Comparison of ENCODE assay signal across 11 cellular contexts in the genomic region with DNA sequence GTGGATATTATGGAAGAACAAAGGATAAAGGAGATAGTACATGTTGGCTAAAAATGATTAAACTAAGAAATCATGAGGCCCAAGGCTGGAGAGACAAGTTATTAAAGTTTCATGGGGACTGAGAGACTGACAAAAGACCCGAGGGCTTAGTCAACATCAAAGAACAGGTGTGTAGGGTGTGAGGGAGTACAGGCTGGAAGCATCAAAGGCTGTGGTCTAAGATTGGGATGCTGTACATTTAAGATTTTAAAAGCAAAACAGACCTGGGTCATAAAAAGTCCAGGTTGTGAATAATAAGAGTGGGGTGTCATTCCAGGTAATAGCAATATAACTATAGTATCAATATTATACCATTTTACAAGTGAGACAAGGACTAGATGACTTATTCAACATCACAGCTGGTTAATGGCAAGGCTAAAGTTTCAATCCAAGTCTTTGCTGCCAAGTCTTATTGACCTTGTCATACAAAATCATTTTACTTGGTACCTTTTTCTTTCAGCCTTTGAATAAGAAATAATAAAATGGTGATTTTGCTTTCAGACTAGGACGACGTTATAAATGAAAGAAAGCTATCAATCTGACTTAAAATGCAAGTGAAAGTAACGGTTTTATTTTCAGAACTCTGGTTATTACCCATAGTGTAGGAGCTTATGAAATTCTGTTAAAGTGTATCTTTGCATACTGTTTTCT.
DNase-seq lines count a peak whose midpoint lies in the region; ATAC-seq and TF ChIP-seq lines count a peak whose summit lies in the region.
"Had no signal": no experiment of that assay in that cellular context is flagged by ENCODE, and none has a peak within 500 bp of the region (broad histone marks: within the 10 kb centered on the region; RNA-seq: fewer than 3 reads in every experiment).

No MANE protein-coding gene starts in this region.

- H3K9ac ChIP-seq in PC-3 (ENCODE audit: low read length) (no peak overlapping the region), mammary epithelial cell (ENCODE audit: insufficient read depth, low read length) (no peak overlapping the region)

- in situ Hi-C loops in mammary epithelial cell (cut with MboI; ENCODE audit: low sequenced_read_pairs in 2 of 2): no loop called here

- H3K4me3 ChIP-seq in PC-3 (ENCODE audit: low read length) (no peak overlapping the region), mammary epithelial cell (replicated peaks in 1 of 3; ENCODE audit: insufficient read depth in 1 of 3, low read depth in 2 of 3, low read length in 3 of 3) (no peak overlapping the region)

- H3K79me2 ChIP-seq in PC-3 (ENCODE audit: low read length): no peaks in the 10 kb centered on the region
- no peaks in the 10 kb centered on the region for H3K79me2 ChIP-seq in mammary epithelial cell (ENCODE audit: insufficient read depth, low read length)

- H4K20me1 ChIP-seq in PC-3 (ENCODE audit: low read length) (no peaks in the 10 kb centered on the region), mammary epithelial cell (ENCODE audit: insufficient read depth, low read length) (no peaks in the 10 kb centered on the region)

- DNase-seq in T-helper 17 cell: no peak
- DNase-seq in kidney glomerular epithelial cell (lab: John Stamatoyannopoulos, UW): no peak
- no peak for DNase-seq in SIG-M5 treated with dmso at 0.1 percent for 504 hours (lab: John Stamatoyannopoulos, UW; ENCODE audit: unreplicated experiment)
- no peak for DNase-seq in PC-3
- DNase-seq in mammary epithelial cell: no peak
- DNase-seq: activated gamma-delta T cell treated with Interleukin-2 at 50 U/mL for 16 hours, DMS79 treated with DMSO at 0.1 percent for 48 hours, T-cell had no signal

- TF ChIP-seq CTCF in PC-3 (conservative IDR thresholded peaks at IDR 0.05; ENCODE audit: low read depth, low read length): no peak
- TF ChIP-seq CTCF in mammary epithelial cell (conservative IDR thresholded peaks at IDR 0.05 in 1 of 2, IDR thresholded peaks at IDR 0.05 in 1 of 2; ENCODE audit: extremely low read depth in 1 of 2, insufficient read depth in 1 of 2, low read depth in 1 of 2, low read length in 2 of 2): no peak

- H3K36me3 ChIP-seq in PC-3 (ENCODE audit: low read depth, low read length) (no peaks in the 10 kb centered on the region), mammary epithelial cell (ENCODE audit: insufficient read depth, low read length) (no peaks in the 10 kb centered on the region)

- H3K4me3 Mint-ChIP-seq in T-helper 17 cell: no peak overlapping the region

- no peak overlapping the region for H2AFZ ChIP-seq in PC-3 (ENCODE audit: low read length)
- H2AFZ ChIP-seq in mammary epithelial cell (ENCODE audit: low read depth, low read length): no peak overlapping the region

- no peak for TF ChIP-seq POLR2A in GM18505 (IDR thresholded peaks at IDR 0.05; ENCODE audit: borderline replicate concordance, extremely low read depth, insufficient read depth, insufficient read length)

- H3K4me2 ChIP-seq in PC-3 (ENCODE audit: low read length) (no peak overlapping the region), mammary epithelial cell (ENCODE audit: insufficient read depth, low read depth, low read length) (no peak overlapping the region)

- peak; percentile 79 for ATAC-seq in GM18505 (IDR thresholded peaks at IDR 0.05; ENCODE audit: unreplicated experiment)
- peak; percentile 80 for ATAC-seq in GM19397 (IDR thresholded peaks at IDR 0.05; ENCODE audit: unreplicated experiment)
- peak; percentile 76 for ATAC-seq in HG02943 (IDR thresholded peaks at IDR 0.05; ENCODE audit: low read depth, unreplicated experiment)
- ATAC-seq in T-helper 17 cell: peak; percentile 52
- no peak for ATAC-seq in PC-3

- POLR2A ChIA-PET in PC-3 (lab: Charles Lee; ENCODE audit: unreplicated experiment): no interaction called here

- BruUV-seq in PC-3 (replicated peaks; lab: Mats Ljungman, UMichigan) (no TSS peak), mammary epithelial cell (replicated peaks; lab: Mats Ljungman, UMichigan) (no TSS peak)

- CTCF ChIA-PET in PC-3 (lab: Charles Lee): no interaction called here
- CTCF ChIA-PET in mammary epithelial cell (lab: Charles Lee; ENCODE audit: low non-redundant PET): no interaction called here

- peaks cover 29% of the 10 kb centered on the region for H3K4me1 Mint-ChIP-seq in T-helper 17 cell

- dilution Hi-C loops in mammary epithelial cell (cut with HindIII; ENCODE audit: low sequenced_read_pairs): no loop called here

- H3K27ac ChIP-seq in PC-3 (ENCODE audit: low read length): no peak overlapping the region
- no peak overlapping the region for H3K27ac ChIP-seq in mammary epithelial cell (ENCODE audit: insufficient read depth, low read depth, low read length)

- H3K27me3 Mint-ChIP-seq in T-helper 17 cell: no peaks in the 10 kb centered on the region
- H3K27me3 Mint-ChIP-seq: T-cell had no signal

- WGBS in mammary epithelial cell (ENCODE audit: low coverage, missing lambda C conversion rate): 89% methylated on average over 4 of the region's 4 CpGs

- H3K4me1 ChIP-seq in PC-3 (ENCODE audit: insufficient read depth, low read length) (no peaks in the 10 kb centered on the region), mammary epithelial cell (ENCODE audit: insufficient read depth, low read length) (no peaks in the 10 kb centered on the region)

- no peaks in the 10 kb centered on the region for H3K9me3 ChIP-seq in T-helper 17 cell (ENCODE audit: control insufficient read depth, low read length, poor library complexity, severe bottlenecking)
- no peaks in the 10 kb centered on the region for H3K9me3 ChIP-seq in PC-3 (ENCODE audit: low read length)
- H3K9me3 ChIP-seq in mammary epithelial cell (replicated peaks; ENCODE audit: insufficient read depth, low read length): no peaks in the 10 kb centered on the region

- H3F3A ChIP-seq in PC-3 (ENCODE audit: low read length, unreplicated experiment): no peaks in the 10 kb centered on the region

- intact Hi-C loops in PC-3 (cut with micrococcal nuclease): no loop called here
- intact Hi-C loops in mammary epithelial cell (cut with micrococcal nuclease): no loop called here

- H3K27ac Mint-ChIP-seq in T-helper 17 cell: no peak overlapping the region
- H3K27ac Mint-ChIP-seq: T-cell had no signal

- H3K36me3 Mint-ChIP-seq in T-helper 17 cell (ENCODE audit: low read depth): no peaks in the 10 kb centered on the region

- H3K9me2 ChIP-seq in PC-3 (replicated peaks; ENCODE audit: low read length): no peaks in the 10 kb centered on the region

- no peaks in the 10 kb centered on the region for H3K27me3 ChIP-seq in PC-3 (ENCODE audit: low read length)
- H3K27me3 ChIP-seq in mammary epithelial cell (ENCODE audit: insufficient read depth, low read length): no peaks in the 10 kb centered on the region
